ENCODE assay signal across 22 cellular contexts in genomic region chr11:11378184-11378940, GRCh38.
"Had no signal": no experiment of that assay in that cellular context is flagged by ENCODE, and none has a peak within 500 bp of the region (broad histone marks: within the 10 kb centered on the region; RNA-seq: fewer than 3 reads in every experiment).

No MANE protein-coding gene starts in this region.

- H3K9ac ChIP-seq: KMS-11 had no signal

- H3K27me3 ChIP-seq: SJCRH30 had no signal

- H3K4me3 ChIP-seq: K562, SJCRH30 had no signal

- H3K9me3 ChIP-seq: SJCRH30 had no signal

- H3K4me1 Mint-ChIP-seq: IgD-negative memory B cell had no signal

- H3K4me1 ChIP-seq: SJCRH30 had no signal

- H3K36me3 ChIP-seq: SJCRH30 had no signal

- H3K27ac ChIP-seq: KMS-11, SJCRH30 had no signal

- H3K27me3 Mint-ChIP-seq: IgD-negative memory B cell had no signal

- DNase-seq: Kasumi-1, MM.1S, NCI-H1436, NCI-H187, NCI-H2029, NCI-H2081 treated with DMSO at 0.1 percent for 48 hours, NCI-H2171, NCI-H226, NCI-H446, NCI-H510A, NCI-H524 treated with DMSO at 0.1 percent for 48 hours, NCI-H69, NCI-H774, PC-3, SHP77 treated with DMSO at 0.1 percent for 48 hours, SJCRH30, SW 1271 had no signal

- H3K4me3 Mint-ChIP-seq: IgD-negative memory B cell had no signal

- H3K27ac Mint-ChIP-seq: IgD-negative memory B cell had no signal

- ATAC-seq: K562, Panc1, PC-3, Right ventricle myocardium inferior had no signal

- H3K4me2 ChIP-seq: KMS-11 had no signal

- H3K36me3 Mint-ChIP-seq: IgD-negative memory B cell had no signal
